Comparison of ENCODE assay signal across 21 cellular contexts in the genomic region with DNA sequence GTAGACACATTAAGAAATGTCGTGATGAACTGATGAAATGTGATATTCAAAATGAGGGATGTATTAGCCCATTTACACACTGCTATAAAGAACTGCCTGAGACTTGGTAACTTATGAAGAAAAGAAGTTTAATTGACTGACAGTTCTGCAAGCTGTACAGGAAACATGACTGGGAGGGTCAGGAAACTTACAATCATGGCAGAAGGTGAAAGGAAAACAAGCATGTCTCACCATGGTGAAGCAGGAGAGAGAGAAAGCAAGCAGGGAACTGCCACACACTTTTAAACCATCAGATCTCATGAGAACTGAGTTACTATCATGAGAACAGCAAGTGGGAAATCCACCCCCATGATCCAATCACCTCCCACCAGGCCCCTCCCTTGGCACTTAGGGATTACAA.
DNase-seq lines count a peak whose midpoint lies in the region; ATAC-seq and TF ChIP-seq lines count a peak whose summit lies in the region.
"Had no signal": no experiment of that assay in that cellular context is flagged by ENCODE, and none has a peak within 500 bp of the region (broad histone marks: within the 10 kb centered on the region; RNA-seq: fewer than 3 reads in every experiment).

No MANE protein-coding gene starts in this region.

- peak overlapping the region; percentile 37 for H3K27ac Mint-ChIP-seq in activated CD4-positive, alpha-beta T cell treated with anti-CD3 and anti-CD28 coated beads for 36 hours
- no peak overlapping the region for H3K27ac Mint-ChIP-seq in activated CD4-positive, alpha-beta T cell treated with anti-CD3 and anti-CD28 coated beads, Interleukin-2, amount 10 ng/mL, durations not matched to agents 7 days and 5 days
- H3K27ac Mint-ChIP-seq in activated CD8-positive, alpha-beta T cell treated with anti-CD3 and anti-CD28 coated beads for 36 hours, result peak overlapping the region; percentile 38
- H3K27ac Mint-ChIP-seq in effector memory CD8-positive, alpha-beta T cell, result no peak overlapping the region
- H3K27ac Mint-ChIP-seq: memory B cell had no signal

- H3K27ac ChIP-seq in osteoblast (ENCODE audit: low read depth, low read length), result no peak overlapping the region
- H3K27ac ChIP-seq: 22Rv1, hepatocyte, RWPE1, testis had no signal

- no peak overlapping the region for H2AFZ ChIP-seq in osteoblast (ENCODE audit: low read length)
- H2AFZ ChIP-seq: hepatocyte had no signal

- no peak for TF ChIP-seq CTCF in GM12865 (IDR thresholded peaks at IDR 0.05; ENCODE audit: insufficient read depth, low read depth, low read length, missing control alignments)
- TF ChIP-seq CTCF in activated CD8-positive, alpha-beta T cell treated with anti-CD3 and anti-CD28 coated beads for 36 hours (IDR thresholded peaks at IDR 0.05), result no peak
- no peak for TF ChIP-seq CTCF in osteoblast (IDR thresholded peaks at IDR 0.05; ENCODE audit: extremely low read depth, low read depth, low read length)

- H3K27me3 Mint-ChIP-seq in activated CD4-positive, alpha-beta T cell treated with anti-CD3 and anti-CD28 coated beads for 36 hours, result no peaks in the 10 kb centered on the region
- no peaks in the 10 kb centered on the region for H3K27me3 Mint-ChIP-seq in activated CD4-positive, alpha-beta T cell treated with anti-CD3 and anti-CD28 coated beads, Interleukin-2, amount 10 ng/mL, durations not matched to agents 7 days and 5 days
- H3K27me3 Mint-ChIP-seq in activated CD8-positive, alpha-beta T cell treated with anti-CD3 and anti-CD28 coated beads for 36 hours, result no peaks in the 10 kb centered on the region
- H3K27me3 Mint-ChIP-seq in effector memory CD8-positive, alpha-beta T cell, result no peaks in the 10 kb centered on the region
- H3K27me3 Mint-ChIP-seq: memory B cell had no signal

- H3K4me2 ChIP-seq in osteoblast (ENCODE audit: insufficient read depth, low read length), result no peak overlapping the region
- H3K4me2 ChIP-seq: hepatocyte had no signal

- no peaks in the 10 kb centered on the region for H3K36me3 Mint-ChIP-seq in activated CD4-positive, alpha-beta T cell treated with anti-CD3 and anti-CD28 coated beads for 36 hours (ENCODE audit: low read depth)
- no peaks in the 10 kb centered on the region for H3K36me3 Mint-ChIP-seq in activated CD4-positive, alpha-beta T cell treated with anti-CD3 and anti-CD28 coated beads, Interleukin-2, amount 10 ng/mL, durations not matched to agents 7 days and 5 days (ENCODE audit: low read depth)
- peaks cover 4% of the 10 kb centered on the region for H3K36me3 Mint-ChIP-seq in activated CD8-positive, alpha-beta T cell treated with anti-CD3 and anti-CD28 coated beads for 36 hours (ENCODE audit: low read depth)
- no peaks in the 10 kb centered on the region for H3K36me3 Mint-ChIP-seq in effector memory CD8-positive, alpha-beta T cell (ENCODE audit: insufficient read depth)
- H3K36me3 Mint-ChIP-seq: CD14-positive monocyte, memory B cell had no signal

- H3K79me2 ChIP-seq in osteoblast (ENCODE audit: insufficient read depth, low read length), result no peaks in the 10 kb centered on the region
- H3K79me2 ChIP-seq: hepatocyte had no signal

- H3K36me3 ChIP-seq in osteoblast (ENCODE audit: insufficient read depth, low read length), result no peaks in the 10 kb centered on the region

- DNase-seq in activated CD4-positive, alpha-beta T cell treated with anti-CD3 and anti-CD28 coated beads for 36 hours, result no peak
- no peak for DNase-seq in activated CD4-positive, alpha-beta T cell treated with anti-CD3 and anti-CD28 coated beads, Interleukin-2, amount 10 ng/mL, durations not matched to agents 7 days and 5 days
- DNase-seq in GM12865 (ENCODE audit: low read depth) (peak; percentile 30), NCI-H2196 treated with DMSO at 0.1 percent for 48 hours (lab: John Stamatoyannopoulos, UW; ENCODE audit: unreplicated experiment) (no peak), left ventricle myocardium superior (no peak), osteoblast (ENCODE audit: insufficient read length, low spot score, missing footprints) (no peak)
- DNase-seq in activated CD8-positive, alpha-beta T cell treated with anti-CD3 and anti-CD28 coated beads for 36 hours, result peak; percentile 3
- DNase-seq in effector memory CD8-positive, alpha-beta T cell, result no peak
- DNase-seq: activated T-cell treated with anti-CD3 and anti-CD28 coated beads, Interleukin-2, amount 50 U/mL, for 1 hour; dermis blood vessel endothelial cell; DMS 273 treated with DMSO at 0.1 percent for 48 hours; NCI-H1417 treated with DMSO at 0.1 percent for 48 hours; NCI-H2081; NCI-H226; NCI-H774; testis had no signal

- H3K4me1 Mint-ChIP-seq in activated CD4-positive, alpha-beta T cell treated with anti-CD3 and anti-CD28 coated beads for 36 hours, result peaks cover 34% of the 10 kb centered on the region
- peaks cover 16% of the 10 kb centered on the region for H3K4me1 Mint-ChIP-seq in activated CD4-positive, alpha-beta T cell treated with anti-CD3 and anti-CD28 coated beads, Interleukin-2, amount 10 ng/mL, durations not matched to agents 7 days and 5 days
- H3K4me1 Mint-ChIP-seq in activated CD8-positive, alpha-beta T cell treated with anti-CD3 and anti-CD28 coated beads for 36 hours (ENCODE audit: low read depth), result peaks cover 31% of the 10 kb centered on the region
- H3K4me1 Mint-ChIP-seq in effector memory CD8-positive, alpha-beta T cell (ENCODE audit: low read depth in 2 of 2), result peaks cover 0 to 4% of the 10 kb centered on the region in 2 donors
- H3K4me1 Mint-ChIP-seq: CD14-positive monocyte, memory B cell had no signal

- H3K9me3 Mint-ChIP-seq in activated CD4-positive, alpha-beta T cell treated with anti-CD3 and anti-CD28 coated beads for 36 hours (ENCODE audit: low read depth), result peaks cover 3% of the 10 kb centered on the region
- peaks cover 4% of the 10 kb centered on the region for H3K9me3 Mint-ChIP-seq in activated CD4-positive, alpha-beta T cell treated with anti-CD3 and anti-CD28 coated beads, Interleukin-2, amount 10 ng/mL, durations not matched to agents 7 days and 5 days
- H3K9me3 Mint-ChIP-seq in activated CD8-positive, alpha-beta T cell treated with anti-CD3 and anti-CD28 coated beads for 36 hours, result peaks cover 4% of the 10 kb centered on the region
- H3K9me3 Mint-ChIP-seq in effector memory CD8-positive, alpha-beta T cell, result peaks cover 0 to 8% of the 10 kb centered on the region in 2 donors

- POLR2A ChIA-PET in activated CD4-positive, alpha-beta T cell treated with anti-CD3 and anti-CD28 coated beads for 36 hours (lab: Charles Lee), result no interaction called here
- POLR2A ChIA-PET in activated CD4-positive, alpha-beta T cell treated with anti-CD3 and anti-CD28 coated beads, Interleukin-2, amount 10 ng/mL, durations not matched to agents 7 days and 5 days (lab: Charles Lee), result no interaction called here
- POLR2A ChIA-PET in activated CD8-positive, alpha-beta T cell treated with anti-CD3 and anti-CD28 coated beads for 36 hours (lab: Charles Lee), result no interaction called here

- intact Hi-C loops in activated CD4-positive, alpha-beta T cell treated with anti-CD3 and anti-CD28 coated beads for 36 hours (cut with DNase I, micrococcal nuclease), result no loop called here
- intact Hi-C loops in activated CD8-positive, alpha-beta T cell treated with anti-CD3 and anti-CD28 coated beads for 36 hours (cut with micrococcal nuclease), result no loop called here
- intact Hi-C loops in left ventricle myocardium superior (cut with micrococcal nuclease), result no loop called here

- CTCF ChIA-PET in activated CD4-positive, alpha-beta T cell treated with anti-CD3 and anti-CD28 coated beads for 36 hours (lab: Charles Lee), result no interaction called here
- CTCF ChIA-PET in activated CD4-positive, alpha-beta T cell treated with anti-CD3 and anti-CD28 coated beads, Interleukin-2, amount 10 ng/mL, durations not matched to agents 7 days and 5 days (lab: Charles Lee), result no interaction called here
- CTCF ChIA-PET in activated CD8-positive, alpha-beta T cell treated with anti-CD3 and anti-CD28 coated beads for 36 hours (lab: Charles Lee), result no interaction called here

- ATAC-seq in activated CD4-positive, alpha-beta T cell treated with anti-CD3 and anti-CD28 coated beads for 36 hours, result no peak
- ATAC-seq in activated CD8-positive, alpha-beta T cell treated with anti-CD3 and anti-CD28 coated beads for 36 hours, result peak; percentile 12
- peak; percentile 28 for ATAC-seq in effector memory CD8-positive, alpha-beta T cell (replicated peaks)
- no peak for ATAC-seq in left ventricle myocardium superior

- no peaks in the 10 kb centered on the region for H3K4me1 ChIP-seq in osteoblast (ENCODE audit: insufficient read depth, low read length)
- H3K4me1 ChIP-seq: testis had no signal

- H4K20me1 ChIP-seq in osteoblast (ENCODE audit: insufficient read depth, low read length), result no peaks in the 10 kb centered on the region

- no peaks in the 10 kb centered on the region for H3K27me3 ChIP-seq in osteoblast (ENCODE audit: insufficient read depth, low read length)
- H3K27me3 ChIP-seq: hepatocyte, testis had no signal

- H3K4me3 Mint-ChIP-seq in activated CD4-positive, alpha-beta T cell treated with anti-CD3 and anti-CD28 coated beads for 36 hours, result no peak overlapping the region
- H3K4me3 Mint-ChIP-seq in activated CD4-positive, alpha-beta T cell treated with anti-CD3 and anti-CD28 coated beads, Interleukin-2, amount 10 ng/mL, durations not matched to agents 7 days and 5 days, result no peak overlapping the region
- no peak overlapping the region for H3K4me3 Mint-ChIP-seq in activated CD8-positive, alpha-beta T cell treated with anti-CD3 and anti-CD28 coated beads for 36 hours
- no peak overlapping the region for H3K4me3 Mint-ChIP-seq in effector memory CD8-positive, alpha-beta T cell
- H3K4me3 Mint-ChIP-seq: CD14-positive monocyte, memory B cell had no signal

- H3K4me3 ChIP-seq in GM12865 (ENCODE audit: low read depth, low read length) (no peak overlapping the region), osteoblast (ENCODE audit: insufficient read depth, low read length) (no peak overlapping the region)
- H3K4me3 ChIP-seq: hepatocyte, testis had no signal

- peaks cover 3% of the 10 kb centered on the region for H3K9me3 ChIP-seq in osteoblast (ENCODE audit: low read depth, low read length)
- H3K9me3 ChIP-seq: testis had no signal

Comparison
In these comparisons a context has a peak if more than half of its experiments do, and no peak if none do; other contexts are left out.
1. H3K27ac Mint-ChIP-seq: peak in activated CD4-positive, alpha-beta T cell treated with anti-CD3 and anti-CD28 coated beads for 36 hours (single experiment) and activated CD8-positive, alpha-beta T cell treated with anti-CD3 and anti-CD28 coated beads for 36 hours (single experiment); none in activated CD4-positive, alpha-beta T cell treated with anti-CD3 and anti-CD28 coated beads, Interleukin-2, amount 10 ng/mL, durations not matched to agents 7 days and 5 days (single experiment) and effector memory CD8-positive, alpha-beta T cell (0 of 2).
2. ATAC-seq: peak in activated CD8-positive, alpha-beta T cell treated with anti-CD3 and anti-CD28 coated beads for 36 hours (single experiment) and effector memory CD8-positive, alpha-beta T cell (single experiment); none in activated CD4-positive, alpha-beta T cell treated with anti-CD3 and anti-CD28 coated beads for 36 hours (single experiment) and left ventricle myocardium superior (single experiment).
3. DNase-seq: peak in GM12865 (single experiment) and activated CD8-positive, alpha-beta T cell treated with anti-CD3 and anti-CD28 coated beads for 36 hours (single experiment); none in activated CD4-positive, alpha-beta T cell treated with anti-CD3 and anti-CD28 coated beads for 36 hours (single experiment), activated CD4-positive, alpha-beta T cell treated with anti-CD3 and anti-CD28 coated beads, Interleukin-2, amount 10 ng/mL, durations not matched to agents 7 days and 5 days (single experiment), effector memory CD8-positive, alpha-beta T cell (0 of 3), NCI-H2196 treated with DMSO at 0.1 percent for 48 hours (single experiment), left ventricle myocardium superior (single experiment) and osteoblast (single experiment).